ENCODE assay signal across 23 cellular contexts in genomic region chr10:60042959-60043358, GRCh38.
A peak's percentile ranks its signal among the peaks of the same experiment; 100 is the strongest.
DNase-seq lines count a peak whose midpoint lies in the region; ATAC-seq, FAIRE-seq and TF ChIP-seq lines count a peak whose summit lies in the region.
"Had no signal": no experiment of that assay in that cellular context is flagged by ENCODE, and none has a peak within 500 bp of the region (broad histone marks: within the 10 kb centered on the region; RNA-seq: fewer than 3 reads in every experiment).

No MANE protein-coding gene starts in this region.

- no peak overlapping the region for H2AK5ac ChIP-seq in IMR-90 (ENCODE audit: low read depth, low read length)

- H3K4ac ChIP-seq in IMR-90 (ENCODE audit: low read depth, low read length): no peak overlapping the region; the same call in 1 of the 2 replicates

- H2AK9ac ChIP-seq in IMR-90 (replicated peaks; ENCODE audit: low read depth, low read length, poor library complexity): no peak overlapping the region

- no peak overlapping the region for H3K27ac ChIP-seq in IMR-90 (ENCODE audit: insufficient read depth, low read length)
- H3K27ac ChIP-seq in GM12878 (ENCODE audit: control insufficient read depth, insufficient read depth): no peak overlapping the region
- H3K27ac ChIP-seq in mucosa of rectum (ENCODE audit: low read depth in 2 of 2, low read length in 2 of 2): peak overlapping the region; percentile 25 to 45
- H3K27ac ChIP-seq in vagina: no peak overlapping the region
- H3K27ac ChIP-seq in suprapubic skin: no peak overlapping the region
- no peak overlapping the region for H3K27ac ChIP-seq in psoas muscle
- H3K27ac ChIP-seq: neural progenitor cell, sigmoid colon had no signal

- H3K9me1 ChIP-seq in IMR-90 (ENCODE audit: insufficient read depth, low read length): peaks cover 3% of the 10 kb centered on the region; the same call in 1 of the 2 replicates

- no peak overlapping the region for H3K18ac ChIP-seq in IMR-90 (ENCODE audit: low read depth, low read length)

- no peaks in the 10 kb centered on the region for H3K79me1 ChIP-seq in IMR-90 (ENCODE audit: low read depth in 1 of 2, low read length in 2 of 2)

- BruUV-seq in IMR-90 (replicated peaks; lab: Mats Ljungman, UMichigan) (no TSS peak), GM12878 (replicated peaks; lab: Mats Ljungman, UMichigan) (no TSS peak)

- H4K5ac ChIP-seq in IMR-90 (ENCODE audit: low read depth, low read length): no peak overlapping the region

- H4K20me1 ChIP-seq in IMR-90 (ENCODE audit: insufficient read depth, low read length) (no peaks in the 10 kb centered on the region), GM12878 (ENCODE audit: control insufficient read depth, insufficient read depth) (no peaks in the 10 kb centered on the region)

- intact Hi-C loops in IMR-90 (cut with micrococcal nuclease): loop anchor here (5.0 kb wide), 1 partner anchor 136 kb away; the partner anchor contains the start of gene CCDC6
- intact Hi-C loops in GM12878 (cut with micrococcal nuclease; ENCODE audit: unreplicated experiment): no loop called here
- intact Hi-C loops in vagina (cut with DNase I): loop anchor here (10.0 kb wide), 1 partner anchor 418 kb away; no protein-coding TSS in a partner anchor
- intact Hi-C loops in psoas muscle (cut with DNase I): no loop called here

- H3K9ac ChIP-seq in IMR-90 (ENCODE audit: low read depth, low read length) (no peak overlapping the region), GM12878 (ENCODE audit: control insufficient read depth, insufficient read depth, low read length) (no peak overlapping the region), mucosa of rectum (ENCODE audit: low read depth in 1 of 2, low read length in 2 of 2) (no peak overlapping the region)
- H3K9ac ChIP-seq: neural progenitor cell had no signal

- DNase-seq in IMR-90 (no peak), GM12878 (ENCODE audit: low read depth, low spot score) (no peak), vagina (ENCODE audit: extremely low spot score in 2 of 2) (no peak), GM03348 (ENCODE audit: low spot score) (no peak), suprapubic skin (ENCODE audit: low spot score in 2 of 2) (no peak), psoas muscle (no peak)
- DNase-seq: activated CD4-positive, alpha-beta T cell treated with anti-CD3 and anti-CD28 coated beads, Interleukin-2, amount 50 U/mL, for 1 hour; activated naive CD4-positive, alpha-beta T cell treated with anti-CD3 and anti-CD28 coated beads, Interleukin-2, amount 50 U/mL, for 16 hours; anterior cingulate cortex; CD4-positive, CD25-positive, alpha-beta regulatory T cell; mammary epithelial cell; NCI-H2107; NCI-H510A; posterior cingulate gyrus; sigmoid colon; stimulated activated naive CD8-positive, alpha-beta T cell treated with anti-CD3 and anti-CD28 coated beads, Interleukin-15, amount 100 ng/mL, for 72 hours had no signal

- CTCF ChIA-PET in IMR-90 (lab: Yijun Ruan, JAX) (no interaction called here), GM12878 (lab: Yijun Ruan, JAX) (interaction anchor here (1.1 kb wide), 1 partner anchor 9 kb away, joined by 4 read pairs; no protein-coding TSS in a partner anchor)

- H3K79me2 ChIP-seq in GM12878 (ENCODE audit: control insufficient read depth, insufficient read depth, low read length): no peaks in the 10 kb centered on the region

- POLR2A ChIA-PET in IMR-90 (lab: Charles Lee; ENCODE audit: unreplicated experiment): no interaction called here
- POLR2A ChIA-PET in GM12878 (lab: Charles Lee): no interaction called here

- no peak overlapping the region for H2BK15ac ChIP-seq in IMR-90 (ENCODE audit: low read depth, low read length)

- SMC1A ChIA-PET in GM12878 (lab: Charles Lee; ENCODE audit: uncharacterized antibody, unreplicated experiment): interaction anchor here (0.9 kb wide), 1 partner anchor 135 kb away, joined by 3 read pairs; no protein-coding TSS in a partner anchor

- H2AFZ ChIP-seq in IMR-90 (replicated peaks; ENCODE audit: low read length, poor library complexity) (no peak overlapping the region), GM12878 (ENCODE audit: control insufficient read depth, low read depth, low read length) (no peak overlapping the region)
- H2AFZ ChIP-seq: neural progenitor cell had no signal

- TF ChIP-seq CTCF in IMR-90 (conservative IDR thresholded peaks at IDR 0.05; ENCODE audit: low read depth, low read length): no peak
- TF ChIP-seq CTCF in GM12878 (IDR thresholded peaks at IDR 0.05 in 2 of 3, conservative IDR thresholded peaks at IDR 0.05 in 1 of 3; ENCODE audit: control insufficient read depth in 2 of 3, extremely low read depth in 1 of 3, insufficient read depth in 1 of 3, low read depth in 3 of 3, low read length in 3 of 3): no peak
- no peak for TF ChIP-seq CTCF in vagina (IDR thresholded peaks at IDR 0.05)
- TF ChIP-seq CTCF in suprapubic skin (IDR thresholded peaks at IDR 0.05): no peak
- TF ChIP-seq CTCF in psoas muscle (IDR thresholded peaks at IDR 0.05): no peak

- RAD21 ChIA-PET in GM12878 (lab: Charles Lee; ENCODE audit: unreplicated experiment): no interaction called here

- H3K4me3 ChIP-seq in IMR-90 (ENCODE audit: insufficient read depth, low read depth, low read length): no peak overlapping the region
- H3K4me3 ChIP-seq in GM12878: no peak overlapping the region
- peak overlapping the region; percentile 13 to 35 for H3K4me3 ChIP-seq in mucosa of rectum (ENCODE audit: low read length in 2 of 2)
- H3K4me3 ChIP-seq in vagina: no peak overlapping the region
- H3K4me3 ChIP-seq in suprapubic skin: no peak overlapping the region
- no peak overlapping the region for H3K4me3 ChIP-seq in psoas muscle
- H3K4me3 ChIP-seq: coronary artery, neural progenitor cell, sigmoid colon had no signal

- dilution Hi-C loops in IMR-90 (cut with HindIII; ENCODE audit: low sequenced_read_pairs, unreplicated experiment): no loop called here

- peaks cover 5% of the 10 kb centered on the region; the same call in 1 of the 2 replicates for H3K4me1 ChIP-seq in IMR-90 (ENCODE audit: control insufficient read depth, insufficient read depth, low read length)
- peaks cover 6% of the 10 kb centered on the region; the same call in 1 of the 2 replicates for H3K4me1 ChIP-seq in GM12878 (ENCODE audit: control insufficient read depth, insufficient read depth, low read length)
- peaks cover 17 to 41% of the 10 kb centered on the region in 2 donors for H3K4me1 ChIP-seq in mucosa of rectum (ENCODE audit: control insufficient read depth in 2 of 2, insufficient read depth in 2 of 2, low read length in 2 of 2)
- H3K4me1 ChIP-seq in vagina: peaks cover 24% of the 10 kb centered on the region
- H3K4me1 ChIP-seq in suprapubic skin: peaks cover 20% of the 10 kb centered on the region
- no peaks in the 10 kb centered on the region for H3K4me1 ChIP-seq in psoas muscle
- H3K4me1 ChIP-seq: neural progenitor cell had no signal

- H4K91ac ChIP-seq in IMR-90 (ENCODE audit: insufficient read depth, low read depth, low read length): no peak overlapping the region

- in situ Hi-C loops in IMR-90 (cut with MboI; ENCODE audit: low sequenced_read_pairs): loop anchor here (25.0 kb wide), 1 partner anchor 406 kb away; no protein-coding TSS in a partner anchor
- in situ Hi-C loops in GM12878 (cut with MboI): no loop called here

- no peak for TF ChIP-seq POLR2A in IMR-90 (IDR thresholded peaks at IDR 0.05; ENCODE audit: low read depth, low read length)
- no peak for TF ChIP-seq POLR2A in GM12878 (IDR thresholded peaks at IDR 0.05; ENCODE audit: low read depth, low read length)
- TF ChIP-seq POLR2A in vagina (IDR thresholded peaks at IDR 0.05): no peak
- no peak for TF ChIP-seq POLR2A in suprapubic skin (IDR thresholded peaks at IDR 0.05)

- FAIRE-seq in GM12878 (lab: Jason Lieb, UNC): no peak
- FAIRE-seq: D721Med, keratinocyte had no signal

- H3K36me3 ChIP-seq in IMR-90 (ENCODE audit: control insufficient read depth, insufficient read depth, low read length): no peaks in the 10 kb centered on the region
- no peaks in the 10 kb centered on the region for H3K36me3 ChIP-seq in GM12878 (ENCODE audit: control insufficient read depth in 2 of 2, insufficient read depth in 2 of 2, low read length in 1 of 2)
- no peaks in the 10 kb centered on the region for H3K36me3 ChIP-seq in mucosa of rectum (ENCODE audit: control insufficient read depth in 2 of 2, insufficient read depth in 2 of 2, low read length in 2 of 2)
- no peaks in the 10 kb centered on the region for H3K36me3 ChIP-seq in vagina
- peaks cover 2% of the 10 kb centered on the region for H3K36me3 ChIP-seq in suprapubic skin
- H3K36me3 ChIP-seq in psoas muscle (ENCODE audit: insufficient read depth in 1 of 2, low read depth in 1 of 2): peaks cover 3 to 41% of the 10 kb centered on the region in 2 donors
- H3K36me3 ChIP-seq: neural progenitor cell, sigmoid colon had no signal

- WGBS in IMR-90 (ENCODE audit: extremely low coverage in 2 of 2, insufficient read length in 1 of 2), 2 experiments: no CpG with 5 or more reads among the region's 2 CpGs
- 0% methylated on average over 2 of the region's 2 CpGs for WGBS in GM12878 (ENCODE audit: insufficient coverage, insufficient replicate concordance, low lambda C conversion rate, missing lambda C conversion rate)
- WGBS in suprapubic skin: 85% methylated on average over 2 of the region's 2 CpGs
- 83 to 91% (median 86%) methylated on average over 2 of the region's 2 CpGs for WGBS in psoas muscle, 3 donors

- H2BK120ac ChIP-seq in IMR-90 (ENCODE audit: low read depth, low read length): no peak overlapping the region

- H2BK5ac ChIP-seq in IMR-90 (ENCODE audit: low read depth, low read length, poor library complexity, severe bottlenecking): no peak overlapping the region

- H3K23ac ChIP-seq in IMR-90 (ENCODE audit: low read depth, low read length): no peak overlapping the region

- H3K9me3 ChIP-seq in IMR-90 (ENCODE audit: control insufficient read depth, insufficient read depth, low read length) (no peaks in the 10 kb centered on the region), GM12878 (replicated peaks; ENCODE audit: control insufficient read depth, insufficient read depth, low read length) (no peaks in the 10 kb centered on the region), mucosa of rectum (ENCODE audit: control insufficient read depth in 2 of 2, low read length in 2 of 2) (no peaks in the 10 kb centered on the region), vagina (no peaks in the 10 kb centered on the region), suprapubic skin (no peaks in the 10 kb centered on the region), psoas muscle (no peaks in the 10 kb centered on the region)
- H3K9me3 ChIP-seq: sigmoid colon had no signal

- TF ChIP-seq EP300 in GM12878 (IDR thresholded peaks at IDR 0.05; ENCODE audit: borderline replicate concordance in 1 of 2, control insufficient read depth in 1 of 2, low read depth in 2 of 2, low read length in 2 of 2): no peak
- no peak for TF ChIP-seq EP300 in suprapubic skin (IDR thresholded peaks at IDR 0.05)

- H3K4me2 ChIP-seq in IMR-90 (ENCODE audit: low read depth, low read length): 0 out of 2 replicates have a peak overlapping the region, but pooled peaks have one; percentile 17
- 0 out of 2 replicates have a peak overlapping the region, but pooled peaks have one; percentile 27 for H3K4me2 ChIP-seq in GM12878 (ENCODE audit: control insufficient read depth, insufficient read depth)
- H3K4me2 ChIP-seq: neural progenitor cell had no signal

- TF ChIP-seq RAD21 in IMR-90 (IDR thresholded peaks at IDR 0.05; ENCODE audit: low read length) (no peak), GM12878 (IDR thresholded peaks at IDR 0.05; ENCODE audit: insufficient read depth, low read depth, low read length) (no peak)

- H4K8ac ChIP-seq in IMR-90 (ENCODE audit: low read depth in 2 of 2, low read length in 2 of 2): no peak overlapping the region

- H3K27me3 ChIP-seq in IMR-90 (ENCODE audit: control insufficient read depth, insufficient read depth, low read length): no peaks in the 10 kb centered on the region; the same call in 1 of the 2 replicates
- H3K27me3 ChIP-seq in GM12878 (replicated peaks in 1 of 2; ENCODE audit: control insufficient read depth in 2 of 2, insufficient read depth in 2 of 2, low read length in 1 of 2): no peaks in the 10 kb centered on the region
- no peaks in the 10 kb centered on the region for H3K27me3 ChIP-seq in mucosa of rectum (ENCODE audit: control insufficient read depth in 2 of 2, insufficient read depth in 2 of 2, low read length in 2 of 2)
- no peaks in the 10 kb centered on the region for H3K27me3 ChIP-seq in vagina
- no peaks in the 10 kb centered on the region for H3K27me3 ChIP-seq in suprapubic skin
- no peaks in the 10 kb centered on the region for H3K27me3 ChIP-seq in psoas muscle (ENCODE audit: insufficient read depth in 3 of 3, low read length in 2 of 3)
- H3K27me3 ChIP-seq: neural progenitor cell, sigmoid colon had no signal

- ATAC-seq in GM19463 (IDR thresholded peaks at IDR 0.05; ENCODE audit: unreplicated experiment) (peak; percentile 40), IMR-90 (ENCODE audit: low read depth) (no peak), GM12878 (no peak), psoas muscle (no peak)
- ATAC-seq: Right ventricle myocardium inferior; stimulated activated naive CD8-positive, alpha-beta T cell treated with anti-CD3 and anti-CD28 coated beads, Interleukin-15, amount 100 ng/mL, for 72 hours had no signal

- no peak overlapping the region for H3K14ac ChIP-seq in IMR-90 (replicated peaks; ENCODE audit: low read depth, low read length)

- H2BK20ac ChIP-seq in IMR-90 (ENCODE audit: low read depth, low read length): no peak overlapping the region

- H3K56ac ChIP-seq in IMR-90 (ENCODE audit: extremely low read depth, insufficient read depth, low read length): no peak overlapping the region

Comparison
In these comparisons a context has a peak if more than half of its experiments do, and no peak if none do; other contexts are left out.
1. H3K27ac ChIP-seq: peak in mucosa of rectum (2 of 2); none in IMR-90 (single experiment), GM12878 (single experiment), vagina (single experiment), suprapubic skin (single experiment) and psoas muscle (single experiment).
2. H3K4me3 ChIP-seq: peak in mucosa of rectum (2 of 2); none in IMR-90 (single experiment), GM12878 (single experiment), vagina (0 of 2), suprapubic skin (single experiment) and psoas muscle (single experiment).
3. intact Hi-C loops: an anchor here in IMR-90 (5.0 kb wide) and vagina (10.0 kb wide); none called in GM12878 and psoas muscle.